In the genomic region with DNA sequence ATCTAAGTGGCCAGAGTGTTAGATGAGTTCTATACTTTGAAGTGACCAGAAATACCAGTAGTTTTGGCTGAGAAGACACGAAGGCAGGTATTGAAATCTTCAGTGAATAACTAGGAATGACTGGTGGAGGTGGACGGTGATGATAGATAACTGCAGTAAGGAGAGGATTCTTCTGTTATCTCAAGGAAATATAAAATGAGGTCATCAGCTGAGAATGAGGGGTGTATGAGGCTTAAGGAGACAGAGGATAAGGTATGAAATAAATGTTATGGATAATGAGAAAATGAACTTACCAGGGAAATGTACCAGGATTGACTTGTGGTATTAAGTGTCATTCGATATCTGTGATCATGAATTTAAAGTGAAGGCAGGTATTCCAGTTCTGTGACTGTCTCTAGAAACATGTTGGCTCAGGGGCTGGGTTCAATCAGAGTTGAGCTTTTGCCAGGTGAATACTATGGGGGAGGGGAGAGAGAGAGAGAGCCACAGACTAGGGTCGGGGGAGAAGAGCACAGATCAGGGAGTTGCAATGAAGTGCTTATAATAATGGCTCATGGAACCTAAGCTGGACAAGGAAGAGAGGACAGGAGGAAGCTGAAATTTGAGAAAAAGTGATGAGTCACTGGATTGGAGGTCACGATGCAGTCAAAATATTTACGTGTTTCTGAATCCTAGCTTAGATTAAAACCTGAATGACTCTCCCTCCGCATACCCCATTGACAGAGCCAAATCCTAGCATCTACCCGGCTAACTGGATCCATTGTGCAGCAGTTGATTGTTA, we compare ENCODE assay signal across 1 cellular context.
TF ChIP-seq lines count a peak whose summit lies in the region.

No MANE protein-coding gene starts in this region.

TF ChIP-seq in HCT116, 20 proteins besides CTCF, POLR2A, EP300 and RAD21:
- TF ChIP-seq, protein P1, sequence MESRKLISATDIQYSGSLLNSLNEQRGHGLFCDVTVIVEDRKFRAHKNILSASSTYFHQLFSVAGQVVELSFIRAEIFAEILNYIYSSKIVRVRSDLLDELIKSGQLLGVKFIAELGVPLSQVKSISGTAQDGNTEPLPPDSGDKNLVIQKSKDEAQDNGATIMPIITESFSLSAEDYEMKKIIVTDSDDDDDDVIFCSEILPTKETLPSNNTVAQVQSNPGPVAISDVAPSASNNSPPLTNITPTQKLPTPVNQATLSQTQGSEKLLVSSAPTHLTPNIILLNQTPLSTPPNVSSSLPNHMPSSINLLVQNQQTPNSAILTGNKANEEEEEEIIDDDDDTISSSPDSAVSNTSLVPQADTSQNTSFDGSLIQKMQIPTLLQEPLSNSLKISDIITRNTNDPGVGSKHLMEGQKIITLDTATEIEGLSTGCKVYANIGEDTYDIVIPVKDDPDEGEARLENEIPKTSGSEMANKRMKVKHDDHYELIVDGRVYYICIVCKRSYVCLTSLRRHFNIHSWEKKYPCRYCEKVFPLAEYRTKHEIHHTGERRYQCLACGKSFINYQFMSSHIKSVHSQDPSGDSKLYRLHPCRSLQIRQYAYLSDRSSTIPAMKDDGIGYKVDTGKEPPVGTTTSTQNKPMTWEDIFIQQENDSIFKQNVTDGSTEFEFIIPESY (IDR thresholded peaks at IDR 0.05; ENCODE audit: extremely low read depth, insufficient replicate concordance, low read length), result no peak
- TF ChIP-seq JUND (IDR thresholded peaks at IDR 0.05) (no peak), FOSL1 (IDR thresholded peaks at IDR 0.05; ENCODE audit: low read depth) (no peak), YY1 (IDR thresholded peaks at IDR 0.05; ENCODE audit: extremely low read depth, insufficient replicate concordance, low read depth, low read length) (no peak), TCF7L2 (IDR thresholded peaks at IDR 0.05; ENCODE audit: borderline replicate concordance, extremely low read depth, insufficient read depth, insufficient read length) (no peak), EZH2phosphoT487 (IDR thresholded peaks at IDR 0.05; ENCODE audit: borderline replicate concordance) (no peak), POLR2AphosphoS5 (IDR thresholded peaks at IDR 0.05; ENCODE audit: low read depth, low read length) (no peak), SP1 (IDR thresholded peaks at IDR 0.05; ENCODE audit: low read depth) (no peak), CEBPB (IDR thresholded peaks at IDR 0.05; ENCODE audit: low read depth) (no peak), SRF (IDR thresholded peaks at IDR 0.05; ENCODE audit: low read depth) (no peak), CBX3 (IDR thresholded peaks at IDR 0.05; ENCODE audit: low read depth) (no peak)
- TF ChIP-seq, protein P2, sequence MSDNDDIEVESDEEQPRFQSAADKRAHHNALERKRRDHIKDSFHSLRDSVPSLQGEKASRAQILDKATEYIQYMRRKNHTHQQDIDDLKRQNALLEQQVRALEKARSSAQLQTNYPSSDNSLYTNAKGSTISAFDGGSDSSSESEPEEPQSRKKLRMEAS (IDR thresholded peaks at IDR 0.05), result no peak
